Comparison of ENCODE assay signal across 26 cellular contexts in genomic region chr3:115087512-115087911, GRCh38.
"Had no signal": no experiment of that assay in that cellular context is flagged by ENCODE, and none has a peak within 500 bp of the region (broad histone marks: within the 10 kb centered on the region; RNA-seq: fewer than 3 reads in every experiment).

No MANE protein-coding gene starts in this region.

- H3K27me3 ChIP-seq: gastrocnemius medialis, left lung, neural progenitor cell, right lobe of liver, testis, tibial artery had no signal

- H3K9me3 ChIP-seq: gastrocnemius medialis, left lung, right lobe of liver, testis, tibial artery had no signal

- ATAC-seq: esophagus mucosa; gastrocnemius medialis; left lung; right lobe of liver; stimulated activated naive CD8-positive, alpha-beta T cell treated with anti-CD3 and anti-CD28 coated beads, Interleukin-15, amount 100 ng/mL, for 72 hours had no signal

- H3K4me3 Mint-ChIP-seq: endodermal cell; nephron; neural progenitor cell; stimulated activated naive CD8-positive, alpha-beta T cell treated with anti-CD3 and anti-CD28 coated beads, Interleukin-15, amount 100 ng/mL, for 72 hours; type B pancreatic cell had no signal

- DNase-seq: cortex of kidney; effector CD4-positive, alpha-beta T cell; endodermal cell; foreskin fibroblast; gastrocnemius medialis; head of caudate nucleus; kidney; left lung; mesendoderm; right lobe of liver; stimulated activated CD4-positive, alpha-beta T cell treated with anti-CD3 and anti-CD28 coated beads, Interleukin-12 subunit alpha, Interleukin-12 subunit beta, amount 100 ng/mL, for 4 hours; stimulated activated CD4-positive, alpha-beta T cell treated with anti-CD3 and anti-CD28 coated beads, Interleukin-1b, Interleukin-23, amount 100 ng/mL, for 48 hours; stimulated activated CD4-positive, alpha-beta T cell treated with anti-CD3 and anti-CD28 coated beads, Interleukin-4, amount 100 ng/mL, for 1 hour; stimulated activated CD8-positive, alpha-beta memory T cell treated with anti-CD3 and anti-CD28 coated beads, Interleukin-4, amount 100 ng/mL, for 48 hours; stimulated activated naive CD4-positive, alpha-beta T cell; stimulated activated naive CD8-positive, alpha-beta T cell treated with anti-CD3 and anti-CD28 coated beads, Interleukin-15, amount 100 ng/mL, for 72 hours; testis; tibial artery had no signal

- H3K4me3 ChIP-seq: gastrocnemius medialis, left lung, neural progenitor cell, right lobe of liver, smooth muscle cell, testis, tibial artery had no signal

- H3K9ac ChIP-seq: neural progenitor cell, parathyroid adenoma had no signal

- H3K27ac Mint-ChIP-seq: endodermal cell; nephron; neural progenitor cell; progenitor cell of endocrine pancreas; stimulated activated naive CD8-positive, alpha-beta T cell treated with anti-CD3 and anti-CD28 coated beads, Interleukin-15, amount 100 ng/mL, for 72 hours; type B pancreatic cell had no signal

- H3K36me3 ChIP-seq: gastrocnemius medialis, left lung, neural progenitor cell, right lobe of liver, tibial artery had no signal

- H3K27ac ChIP-seq: epithelial cell of prostate, left lung, neural progenitor cell, parathyroid adenoma, right lobe of liver, testis, tibial artery had no signal

- H2AFZ ChIP-seq: neural progenitor cell, parathyroid adenoma had no signal

- H3K4me1 ChIP-seq: neural progenitor cell had no signal

- H3K9me3 Mint-ChIP-seq: endodermal cell; nephron; neural progenitor cell; stimulated activated naive CD8-positive, alpha-beta T cell treated with anti-CD3 and anti-CD28 coated beads, Interleukin-15, amount 100 ng/mL, for 72 hours; type B pancreatic cell had no signal

- H3K27me3 Mint-ChIP-seq: progenitor cell of endocrine pancreas; stimulated activated naive CD8-positive, alpha-beta T cell treated with anti-CD3 and anti-CD28 coated beads, Interleukin-15, amount 100 ng/mL, for 72 hours; type B pancreatic cell had no signal

- H3K36me3 Mint-ChIP-seq: type B pancreatic cell had no signal

- H3K4me2 ChIP-seq: neural progenitor cell, smooth muscle cell had no signal
